ENCODE assay signal across 1 cellular context in genomic region chr13:21590665-21591456, GRCh38.
TF ChIP-seq lines count a peak whose summit lies in the region.

No MANE protein-coding gene starts in this region.

TF ChIP-seq in GM12878, 131 proteins besides CTCF, POLR2A, EP300 and RAD21:
- TF ChIP-seq SPI1 (IDR thresholded peaks at IDR 0.05; ENCODE audit: borderline replicate concordance, insufficient read depth, low read depth, low read length) = peak; percentile 39; the same call in 1 of the 2 replicates
- TF ChIP-seq, protein P1, sequence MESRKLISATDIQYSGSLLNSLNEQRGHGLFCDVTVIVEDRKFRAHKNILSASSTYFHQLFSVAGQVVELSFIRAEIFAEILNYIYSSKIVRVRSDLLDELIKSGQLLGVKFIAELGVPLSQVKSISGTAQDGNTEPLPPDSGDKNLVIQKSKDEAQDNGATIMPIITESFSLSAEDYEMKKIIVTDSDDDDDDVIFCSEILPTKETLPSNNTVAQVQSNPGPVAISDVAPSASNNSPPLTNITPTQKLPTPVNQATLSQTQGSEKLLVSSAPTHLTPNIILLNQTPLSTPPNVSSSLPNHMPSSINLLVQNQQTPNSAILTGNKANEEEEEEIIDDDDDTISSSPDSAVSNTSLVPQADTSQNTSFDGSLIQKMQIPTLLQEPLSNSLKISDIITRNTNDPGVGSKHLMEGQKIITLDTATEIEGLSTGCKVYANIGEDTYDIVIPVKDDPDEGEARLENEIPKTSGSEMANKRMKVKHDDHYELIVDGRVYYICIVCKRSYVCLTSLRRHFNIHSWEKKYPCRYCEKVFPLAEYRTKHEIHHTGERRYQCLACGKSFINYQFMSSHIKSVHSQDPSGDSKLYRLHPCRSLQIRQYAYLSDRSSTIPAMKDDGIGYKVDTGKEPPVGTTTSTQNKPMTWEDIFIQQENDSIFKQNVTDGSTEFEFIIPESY (IDR thresholded peaks at IDR 0.05) = peak; percentile 63; the same call in 1 of the 2 replicates
